13 cellular contexts compared by ENCODE assay signal in genomic region chr12:114902665-114903393, GRCh38.
DNase-seq lines count a peak whose midpoint lies in the region; ATAC-seq lines count a peak whose summit lies in the region.
"Had no signal": no experiment of that assay in that cellular context is flagged by ENCODE, and none has a peak within 500 bp of the region (broad histone marks: within the 10 kb centered on the region; RNA-seq: fewer than 3 reads in every experiment).

No MANE protein-coding gene starts in this region.

- no peak for ATAC-seq in HG02763 (IDR thresholded peaks at IDR 0.05; ENCODE audit: unreplicated experiment)
- ATAC-seq: mucosa of descending colon had no signal

- H3K4me3 ChIP-seq in skeletal muscle cell (ENCODE audit: low read depth, low read length): peak overlapping the region; percentile 27
- H3K4me3 ChIP-seq: breast epithelium, mucosa of descending colon, PC-9 had no signal

- DNase-seq in ELR (ENCODE audit: low read depth) (peak; percentile 95), NCI-H345 (lab: John Stamatoyannopoulos, UW) (peak; percentile 93), dedifferentiated amniotic fluid mesenchymal stem cell (ENCODE audit: extremely low spot score) (peak; percentile 73), skeletal muscle cell (ENCODE audit: low read depth) (peak; percentile 80), medulla oblongata (ENCODE audit: extremely low spot score) (no peak)
- no peak for DNase-seq in stimulated activated CD4-positive, alpha-beta T cell treated with anti-CD3 and anti-CD28 coated beads, Interleukin-15, amount 100 ng/mL, for 24 hours
- DNase-seq: activated CD4-positive, alpha-beta T cell treated with anti-CD3 and anti-CD28 coated beads, Interleukin-2, amount 50 U/mL, for 1 hour; H7; mucosa of descending colon; NCI-H2081 treated with DMSO at 0.1 percent for 48 hours; PC-9 had no signal

Comparison
In these comparisons a context has a peak if more than half of its experiments do, and no peak if none do; other contexts are left out.
1. DNase-seq: peak in ELR (single experiment), NCI-H345 (single experiment), dedifferentiated amniotic fluid mesenchymal stem cell (single experiment) and skeletal muscle cell (single experiment); none in medulla oblongata (single experiment) and stimulated activated CD4-positive, alpha-beta T cell treated with anti-CD3 and anti-CD28 coated beads, Interleukin-15, amount 100 ng/mL, for 24 hours (single experiment).